Comparison of ENCODE assay signal across 23 cellular contexts in genomic region chr10:20415684-20416083, GRCh38.
A peak's percentile ranks its signal among the peaks of the same experiment; 100 is the strongest.
DNase-seq lines count a peak whose midpoint lies in the region; ATAC-seq lines count a peak whose summit lies in the region.
"Had no signal": no experiment of that assay in that cellular context is flagged by ENCODE, and none has a peak within 500 bp of the region (broad histone marks: within the 10 kb centered on the region; RNA-seq: fewer than 3 reads in every experiment).

No MANE protein-coding gene starts in this region.

- H3K4me3 Mint-ChIP-seq in activated CD4-positive, alpha-beta memory T cell treated with anti-CD3 and anti-CD28 coated beads for 36 hours = no peak overlapping the region
- H3K4me3 Mint-ChIP-seq: H9, HFFc6 had no signal

- H3K36me3 Mint-ChIP-seq in activated CD4-positive, alpha-beta memory T cell treated with anti-CD3 and anti-CD28 coated beads for 36 hours = no peaks in the 10 kb centered on the region

- H3K27me3 ChIP-seq in MG63 = no peaks in the 10 kb centered on the region
- no peaks in the 10 kb centered on the region for H3K27me3 ChIP-seq in stomach smooth muscle (ENCODE audit: control insufficient read depth in 1 of 2, insufficient read depth in 2 of 2, low read length in 2 of 2)
- H3K27me3 ChIP-seq: BE2C had no signal

- no peak for ATAC-seq in HG02840 (IDR thresholded peaks at IDR 0.05; ENCODE audit: low FRiP score, unreplicated experiment)

- peak overlapping the region; percentile 6 for H3K27ac ChIP-seq in stomach smooth muscle (ENCODE audit: low read length)
- H3K27ac ChIP-seq: GM23248, RWPE1 had no signal

- no peaks in the 10 kb centered on the region for H3K4me1 ChIP-seq in stomach smooth muscle (ENCODE audit: control insufficient read depth, insufficient read depth, low read length)
- H3K4me1 ChIP-seq: BE2C had no signal

- no peaks in the 10 kb centered on the region for H3K36me3 ChIP-seq in MG63
- H3K36me3 ChIP-seq in stomach smooth muscle (ENCODE audit: control insufficient read depth in 2 of 2, insufficient read depth in 2 of 2, low read length in 2 of 2) = no peaks in the 10 kb centered on the region
- H3K36me3 ChIP-seq: BE2C had no signal

- no peak overlapping the region for H3K9ac ChIP-seq in stomach smooth muscle (ENCODE audit: low read length in 2 of 2)
- H3K9ac ChIP-seq: GM23248 had no signal

- H3K9me3 Mint-ChIP-seq in activated CD4-positive, alpha-beta memory T cell treated with anti-CD3 and anti-CD28 coated beads for 36 hours = peaks cover 14% of the 10 kb centered on the region

- H3K27ac Mint-ChIP-seq in activated CD4-positive, alpha-beta memory T cell treated with anti-CD3 and anti-CD28 coated beads for 36 hours = no peak overlapping the region
- H3K27ac Mint-ChIP-seq: H9, HFFc6 had no signal

- CTCF ChIA-PET in activated CD4-positive, alpha-beta memory T cell treated with anti-CD3 and anti-CD28 coated beads for 36 hours (lab: Charles Lee) = no interaction called here

- POLR2A ChIA-PET in activated CD4-positive, alpha-beta memory T cell treated with anti-CD3 and anti-CD28 coated beads for 36 hours (lab: Charles Lee) = no interaction called here

- DNase-seq in H4 (ENCODE audit: low spot score) (peak; percentile 32), MG63 (peak; percentile 3), astrocyte of the hippocampus (ENCODE audit: low read depth, low spot score) (peak; percentile 60), HK-2 (ENCODE audit: unreplicated experiment) (no peak), T1000 (lab: John Stamatoyannopoulos, UW) (no peak)
- DNase-seq in activated CD4-positive, alpha-beta memory T cell treated with anti-CD3 and anti-CD28 coated beads for 36 hours = no peak
- DNase-seq: BE2C, DMS153, GM23248, H9, HFFc6, IMR-90, KG1, MV-4-11, NCI-H1105, NCI-H1436 treated with DMSO at 0.1 percent for 48 hours, NCI-H187 treated with DMSO at 0.1 percent for 48 hours, NCI-H2171 treated with DMSO at 0.1 percent for 48 hours, NCI-H526, SHP77 had no signal

- H3K9me3 ChIP-seq in MG63 = no peaks in the 10 kb centered on the region
- peaks cover 0 to 3% of the 10 kb centered on the region in 2 donors for H3K9me3 ChIP-seq in stomach smooth muscle (ENCODE audit: control insufficient read depth in 2 of 2, low read length in 2 of 2)
- H3K9me3 ChIP-seq: BE2C had no signal

- no peaks in the 10 kb centered on the region for H3K4me1 Mint-ChIP-seq in activated CD4-positive, alpha-beta memory T cell treated with anti-CD3 and anti-CD28 coated beads for 36 hours (ENCODE audit: low read depth)

- H3K4me3 ChIP-seq in MG63 (no peak overlapping the region), stomach smooth muscle (ENCODE audit: low read length in 2 of 2) (no peak overlapping the region)
- H3K4me3 ChIP-seq: GM23248 had no signal

- intact Hi-C loops in activated CD4-positive, alpha-beta memory T cell treated with anti-CD3 and anti-CD28 coated beads for 36 hours (cut with micrococcal nuclease) = no loop called here

- no peaks in the 10 kb centered on the region for H3K27me3 Mint-ChIP-seq in activated CD4-positive, alpha-beta memory T cell treated with anti-CD3 and anti-CD28 coated beads for 36 hours

Comparison
In these comparisons a context has a peak if more than half of its experiments do, and no peak if none do; other contexts are left out.
1. DNase-seq: peak in H4 (single experiment), MG63 (single experiment) and astrocyte of the hippocampus (single experiment); none in HK-2 (single experiment), activated CD4-positive, alpha-beta memory T cell treated with anti-CD3 and anti-CD28 coated beads for 36 hours (single experiment) and T1000 (single experiment).